ENCODE assay signal across 1 cellular context in genomic region chr1:50977575-50978143, GRCh38.
TF ChIP-seq lines count a peak whose summit lies in the region.

No MANE protein-coding gene starts in this region.

TF ChIP-seq in K562, 482 proteins besides CTCF, POLR2A, EP300 and RAD21 (continued from another document and continues in another):
- peak; percentile 91 for TF ChIP-seq FIP1L1 (IDR thresholded peaks at IDR 0.05; ENCODE audit: low read depth, low read length, poor library complexity, severe bottlenecking)
- no peak for TF ChIP-seq THRB (CRISPR knock-in tag; conservative IDR thresholded peaks at IDR 0.05)
- no peak for TF ChIP-seq XRCC3 (IDR thresholded peaks at IDR 0.05)
- peak; percentile 80 for TF ChIP-seq RBBP5 (IDR thresholded peaks at IDR 0.05; ENCODE audit: borderline replicate concordance, insufficient read depth, low read length, poor library complexity, severe bottlenecking)
- no peak for TF ChIP-seq ZNF551 (CRISPR knock-in tag; IDR thresholded peaks at IDR 0.05)
- TF ChIP-seq E2F6 (IDR thresholded peaks at IDR 0.05; ENCODE audit: borderline replicate concordance in 1 of 2, extremely low read depth in 1 of 2, insufficient read depth in 1 of 2, insufficient read length in 1 of 2, low read depth in 1 of 2, low read length in 1 of 2, poor library complexity in 1 of 2, severe bottlenecking in 1 of 2), result peak; percentile 37 to 75
- peak; percentile 59; the same call in 1 of the 2 replicates for TF ChIP-seq NBN (IDR thresholded peaks at IDR 0.05; ENCODE audit: low read depth)
- TF ChIP-seq CHD4 (IDR thresholded peaks at IDR 0.05; ENCODE audit: insufficient read depth, insufficient replicate concordance, low read depth, low read length, poor library complexity, severe bottlenecking), result no peak
- no peak for TF ChIP-seq ZFP91 (CRISPR knock-in tag; IDR thresholded peaks at IDR 0.05)
- no peak for TF ChIP-seq MLX (CRISPR knock-in tag; conservative IDR thresholded peaks at IDR 0.05)
- no peak for TF ChIP-seq ZNF324 (CRISPR knock-in tag; IDR thresholded peaks at IDR 0.05)
- peak; percentile 63 for TF ChIP-seq GABPB1 (CRISPR knock-in tag; IDR thresholded peaks at IDR 0.05)
- TF ChIP-seq ZBTB11 (CRISPR knock-in tag; IDR thresholded peaks at IDR 0.05), result peak in 1 of 3 experiments; percentile 60; a peak in 1 of 6 replicates
- peak; percentile 97 for TF ChIP-seq POLR2G (IDR thresholded peaks at IDR 0.05; ENCODE audit: low read depth, low read length)
- TF ChIP-seq ZBTB34 (CRISPR knock-in tag; IDR thresholded peaks at IDR 0.05), result no peak
- TF ChIP-seq HMGN3 (IDR thresholded peaks at IDR 0.05; ENCODE audit: borderline replicate concordance, extremely low read depth, insufficient read length, low read depth, low read length), result peak; percentile 73
- no peak for TF ChIP-seq HBP1 (CRISPR knock-in tag; IDR thresholded peaks at IDR 0.05)
- no peak for TF ChIP-seq PBX2 (CRISPR knock-in tag; IDR thresholded peaks at IDR 0.05; ENCODE audit: low read depth)
- no peak for TF ChIP-seq PBX2 (tag; conservative IDR thresholded peaks at IDR 0.05; ENCODE audit: low read depth)
- TF ChIP-seq THAP7 (CRISPR knock-in tag; IDR thresholded peaks at IDR 0.05), result no peak
- TF ChIP-seq SP2 (IDR thresholded peaks at IDR 0.05; ENCODE audit: extremely low read depth, low read depth, low read length, poor library complexity, severe bottlenecking), result no peak
- TF ChIP-seq E2F5 (CRISPR knock-in tag; IDR thresholded peaks at IDR 0.05), result no peak
- no peak for TF ChIP-seq ZNF253 (CRISPR knock-in tag; conservative IDR thresholded peaks at IDR 0.05)
- TF ChIP-seq FOXK2 (conservative IDR thresholded peaks at IDR 0.05 in 1 of 2, IDR thresholded peaks at IDR 0.05 in 1 of 2; ENCODE audit: low read depth in 2 of 2), result no peak
- TF ChIP-seq NCOA2 (IDR thresholded peaks at IDR 0.05; ENCODE audit: partially characterized antibody in 2 of 2), result no peak
- no peak for TF ChIP-seq BCLAF1 (IDR thresholded peaks at IDR 0.05; ENCODE audit: borderline replicate concordance in 1 of 2, control insufficient read depth in 1 of 2, low read depth in 2 of 2, low read length in 1 of 2)
- no peak for TF ChIP-seq KLF13 (tag; IDR thresholded peaks at IDR 0.05; ENCODE audit: borderline replicate concordance, low read depth)
- no peak for TF ChIP-seq POLR3G (IDR thresholded peaks at IDR 0.05; ENCODE audit: extremely low read depth, insufficient read length, insufficient replicate concordance)
- no peak for TF ChIP-seq FOXP1 (CRISPR knock-in tag; IDR thresholded peaks at IDR 0.05)
- peak; percentile 33; the same call in 1 of the 2 replicates for TF ChIP-seq FOXK1 (CRISPR knock-in tag; IDR thresholded peaks at IDR 0.05; ENCODE audit: borderline replicate concordance)
- no peak for TF ChIP-seq ZNF644 (tag; IDR thresholded peaks at IDR 0.05; ENCODE audit: low read depth)
- TF ChIP-seq ZNF507 (tag; conservative IDR thresholded peaks at IDR 0.05), result no peak
- no peak for TF ChIP-seq STAT5B (CRISPR knock-in tag; IDR thresholded peaks at IDR 0.05)
- no peak; the same call in 1 of the 2 replicates for TF ChIP-seq ZNF175 (CRISPR knock-in tag; IDR thresholded peaks at IDR 0.05; ENCODE audit: low read depth)
- no peak for TF ChIP-seq THRAP3 (IDR thresholded peaks at IDR 0.05; ENCODE audit: borderline replicate concordance)
- TF ChIP-seq SMAD1 (IDR thresholded peaks at IDR 0.05; ENCODE audit: low read depth, low read length, partially characterized antibody), result peak; percentile 15
- TF ChIP-seq ZNF583 (CRISPR knock-in tag; IDR thresholded peaks at IDR 0.05), result no peak
- peak; percentile 56 for TF ChIP-seq TBP (optimal IDR thresholded peaks at IDR 0.05; ENCODE audit: low read depth, low read length)
- TF ChIP-seq GTF2E2 (tag; IDR thresholded peaks at IDR 0.05), result peak; percentile 81; the same call in 1 of the 2 replicates
- TF ChIP-seq CBX3 (IDR thresholded peaks at IDR 0.05; ENCODE audit: borderline replicate concordance in 1 of 2, low read length in 2 of 2), result no peak
- no peak; the same call in 1 of the 2 replicates for TF ChIP-seq CC2D1A (IDR thresholded peaks at IDR 0.05)
